ENCODE assay signal across 8 cellular contexts in the genomic region with DNA sequence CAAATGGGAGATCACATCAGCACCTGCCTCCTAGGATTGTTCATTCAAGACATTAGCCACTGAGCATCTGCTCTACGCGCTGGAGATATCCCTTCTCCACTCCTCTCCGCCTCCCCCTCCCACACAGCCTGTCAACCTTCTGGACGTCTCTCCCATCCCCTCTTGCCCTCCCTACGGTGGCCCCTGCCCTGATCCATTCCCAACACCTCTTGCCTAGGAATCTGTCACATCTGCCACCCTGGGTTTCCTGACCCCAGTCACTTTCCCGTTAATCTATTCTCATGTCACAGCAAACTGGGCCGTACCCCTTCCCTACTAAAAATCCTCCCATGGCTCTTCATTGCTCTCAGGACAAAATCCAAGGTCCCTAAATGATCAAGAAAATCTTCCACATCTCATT. TPM values are rescaled to one million over a fixed set of nuclear protein-coding genes. Genes with fewer than 3 reads are reported as not detected.
DNase-seq lines count a peak whose midpoint lies in the region; ATAC-seq, FAIRE-seq and TF ChIP-seq lines count a peak whose summit lies in the region.

No MANE protein-coding gene starts in this region.

- H2AFZ ChIP-seq in astrocyte (ENCODE audit: low read depth, low read length), result peak overlapping the region; percentile 85

- H3K4me2 ChIP-seq in astrocyte (ENCODE audit: low read length), result peak overlapping the region; percentile 99

- DNase-seq in Jurkat, Clone E6-1 (ENCODE audit: low read depth, low spot score), result no peak
- DNase-seq in astrocyte (ENCODE audit: low read depth) (no peak), kidney epithelial cell (ENCODE audit: low read depth) (no peak), thoracic aorta (ENCODE audit: low spot score) (no peak), NCI-H1092 treated with DMSO at 0.1 percent for 48 hours (lab: John Stamatoyannopoulos, UW) (no peak)
- no peak for DNase-seq in activated CD4-positive, alpha-beta T cell treated with anti-CD3 and anti-CD28 coated beads, Interleukin-2, amount 50 U/mL, for 1 hour

- no peak for FAIRE-seq in astrocyte (lab: Jason Lieb, UNC)

- H3K9ac ChIP-seq in astrocyte (ENCODE audit: low read length), result peak overlapping the region; percentile 87

- H3K4me1 ChIP-seq in astrocyte (ENCODE audit: insufficient read depth, low read length), result peaks cover 5% of the 10 kb centered on the region
- peaks cover 3 to 13% of the 10 kb centered on the region in 2 donors for H3K4me1 ChIP-seq in thoracic aorta (ENCODE audit: control insufficient read depth in 1 of 2, low read depth in 2 of 2)

- H3K4me3 ChIP-seq in Jurkat, Clone E6-1 (ENCODE audit: low read length), result peak overlapping the region; percentile 42
- H3K4me3 ChIP-seq in astrocyte (ENCODE audit: insufficient read depth, low read depth, low read length), result peak overlapping the region; percentile 90
- peak overlapping the region; percentile 71 for H3K4me3 ChIP-seq in kidney epithelial cell (ENCODE audit: low read depth, low read length)
- peak overlapping the region; percentile 75 for H3K4me3 ChIP-seq in thoracic aorta

- peaks cover 1% of the 10 kb centered on the region for H3K36me3 ChIP-seq in astrocyte (ENCODE audit: insufficient read depth, low read length)
- peaks cover 1% of the 10 kb centered on the region for H3K36me3 ChIP-seq in kidney epithelial cell (ENCODE audit: control insufficient read depth, insufficient read depth, low read length)
- H3K36me3 ChIP-seq in thoracic aorta, result peaks cover 12% of the 10 kb centered on the region

- H3K9me3 ChIP-seq in astrocyte (ENCODE audit: insufficient read depth, low read depth, low read length), result no peaks in the 10 kb centered on the region
- no peaks in the 10 kb centered on the region for H3K9me3 ChIP-seq in thoracic aorta

- H3K36me3 Mint-ChIP-seq in astrocyte (ENCODE audit: low read depth, unreplicated experiment), result peaks cover 5% of the 10 kb centered on the region

- no peaks in the 10 kb centered on the region for H3K9me3 Mint-ChIP-seq in astrocyte (ENCODE audit: unreplicated experiment)

- H3K79me2 ChIP-seq in astrocyte (ENCODE audit: insufficient read depth, low read length), result peaks cover 9% of the 10 kb centered on the region

- TF ChIP-seq CTCF in astrocyte (IDR thresholded peaks at IDR 0.05; ENCODE audit: insufficient read depth, low read depth, low read length) (no peak), kidney epithelial cell (IDR thresholded peaks at IDR 0.05; ENCODE audit: insufficient read depth, low read length, poor library complexity, severe bottlenecking) (no peak), thoracic aorta (IDR thresholded peaks at IDR 0.05) (no peak)

- H3K4me1 Mint-ChIP-seq in astrocyte (ENCODE audit: low read depth, unreplicated experiment), result no peaks in the 10 kb centered on the region

- H3K27ac ChIP-seq in astrocyte (ENCODE audit: low read depth, low read length), result no peak overlapping the region
- no peak overlapping the region for H3K27ac ChIP-seq in thoracic aorta

- no peaks in the 10 kb centered on the region for H3K27me3 ChIP-seq in astrocyte (ENCODE audit: insufficient read depth, low read length)
- no peaks in the 10 kb centered on the region for H3K27me3 ChIP-seq in kidney epithelial cell (ENCODE audit: control insufficient read depth, insufficient read depth, low read length)
- H3K27me3 ChIP-seq in thoracic aorta (replicated peaks; ENCODE audit: insufficient read depth), result no peaks in the 10 kb centered on the region

- no peaks in the 10 kb centered on the region for H3K27me3 Mint-ChIP-seq in astrocyte (ENCODE audit: low read depth, unreplicated experiment)

- H3K4me3 Mint-ChIP-seq in astrocyte (ENCODE audit: unreplicated experiment), result no peak overlapping the region

- H4K20me1 ChIP-seq in astrocyte (ENCODE audit: insufficient read depth, low read length), result no peaks in the 10 kb centered on the region

- ATAC-seq in thoracic aorta (ENCODE audit: insufficient number of reproducible peaks, low FRiP score, low read depth) (no peak), GM18498 (IDR thresholded peaks at IDR 0.05; ENCODE audit: unreplicated experiment) (no peak), HG03280 (IDR thresholded peaks at IDR 0.05; ENCODE audit: unreplicated experiment) (no peak)

- no peak overlapping the region for H3K27ac Mint-ChIP-seq in astrocyte (ENCODE audit: unreplicated experiment)

RNA-seq across cellular contexts. Expression of a gene that starts 10.3 kb away (rescaled TPM):
- polyA plus RNA-seq in Jurkat, Clone E6-1 (2012; ENCODE audit: insufficient read depth, insufficient read length), result 9.7 TPM
- total RNA-seq in astrocyte, result 25.4 and 31.4 TPM in 2 replicates
- total RNA-seq in kidney epithelial cell, result 19.3 and 26.6 TPM in 2 replicates
- total RNA-seq in thoracic aorta, result 10 to 100 TPM in 1 of 2 donors, 1 to 10 TPM in 1; 8.9 to 10.2 TPM

RNA-seq across cellular contexts. Expression of a gene that starts 22.5 kb away (rescaled TPM):
- polyA plus RNA-seq in Jurkat, Clone E6-1 (2012; ENCODE audit: insufficient read depth, insufficient read length), result 739 TPM
- total RNA-seq in astrocyte, result 109 and 135 TPM in 2 replicates
- total RNA-seq in kidney epithelial cell, result 162 and 224 TPM in 2 replicates
- total RNA-seq in thoracic aorta, result 100 to 1,000 TPM in 1 of 2 donors, 10 to 100 TPM in 1; 52.7 to 103 TPM

RNA-seq across cellular contexts. Expression of a gene that starts 45.0 kb away (rescaled TPM):
- not detected for polyA plus RNA-seq in Jurkat, Clone E6-1 (2012; ENCODE audit: insufficient read depth, insufficient read length)
- total RNA-seq in astrocyte (not detected in 2 replicates), kidney epithelial cell (not detected in 2 replicates), thoracic aorta (not detected)
